23 cellular contexts compared by ENCODE assay signal in genomic region chr17:49504369-49504768, GRCh38.
"Had no signal": no experiment of that assay in that cellular context is flagged by ENCODE, and none has a peak within 500 bp of the region (broad histone marks: within the 10 kb centered on the region; RNA-seq: fewer than 3 reads in every experiment).

No MANE protein-coding gene starts in this region.

- H3K27ac ChIP-seq: HL-60 had no signal

- H3K9me3 ChIP-seq: MG63 had no signal

- ATAC-seq: SK-N-SH treated with all-trans-retinoic acid at 6 μM for 48 hours had no signal

- H3K36me3 ChIP-seq: MG63 had no signal

- H3K27me3 ChIP-seq: MG63 had no signal

- DNase-seq: Karpas-422, KG1, MG63, NCI-H1092, NCI-H1105 treated with DMSO at 0.1 percent for 48 hours, NCI-H1417 treated with DMSO at 0.1 percent for 48 hours, NCI-H146, NCI-H1694 treated with DMSO at 0.1 percent for 48 hours, NCI-H1930, NCI-H2081, NCI-H2107, NCI-H226, NCI-H446, NCI-H510A, NCI-H524 treated with DMSO at 0.1 percent for 48 hours, NCI-H69, NCI-H774, RPMI8226, SHP77 had no signal

- FAIRE-seq: HTR-8/SVneo, RCC 7860 had no signal

- H3K4me3 ChIP-seq: MG63 had no signal
